ENCODE assay signal across 9 cellular contexts in the genomic region with DNA sequence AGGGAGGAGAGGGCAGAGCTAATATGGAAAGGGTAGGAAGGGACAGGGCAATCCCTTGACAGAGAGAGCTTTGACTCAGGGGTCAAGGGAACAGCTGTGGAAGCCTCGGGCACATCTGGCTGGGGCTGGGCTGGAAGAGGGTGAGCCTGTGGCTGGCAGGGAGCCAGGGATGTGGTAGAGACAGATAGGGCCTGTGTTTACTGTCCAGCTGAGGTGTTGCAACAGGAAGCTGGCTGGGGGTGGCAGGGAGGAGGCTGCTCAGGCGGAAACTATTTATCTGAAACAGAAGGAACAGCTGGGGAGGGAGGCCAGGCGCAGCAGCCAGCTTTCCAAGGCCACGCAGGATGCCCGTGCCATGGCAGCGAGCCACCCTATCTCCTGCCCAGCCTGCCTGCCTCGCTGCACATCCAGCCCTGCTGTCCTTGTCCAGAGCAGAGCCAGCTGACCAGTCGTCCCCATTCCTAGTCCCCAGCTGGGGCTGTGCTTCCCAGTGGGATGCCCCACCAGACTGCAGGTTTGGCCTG.
DNase-seq lines count a peak whose midpoint lies in the region; ATAC-seq and TF ChIP-seq lines count a peak whose summit lies in the region.
"Had no signal": no experiment of that assay in that cellular context is flagged by ENCODE, and none has a peak within 500 bp of the region (broad histone marks: within the 10 kb centered on the region; RNA-seq: fewer than 3 reads in every experiment).

No MANE protein-coding gene starts in this region.

- ATAC-seq in lung (ENCODE audit: insufficient read depth, low FRiP score) = peak; percentile 48
- ATAC-seq in effector memory CD8-positive, alpha-beta T cell (replicated peaks) = no peak

- POLR2A ChIA-PET in activated CD4-positive, alpha-beta memory T cell treated with anti-CD3 and anti-CD28 coated beads for 36 hours (lab: Charles Lee) = no interaction called here

- no peak overlapping the region for H3K4me3 Mint-ChIP-seq in effector memory CD8-positive, alpha-beta T cell
- no peak overlapping the region for H3K4me3 Mint-ChIP-seq in activated CD4-positive, alpha-beta memory T cell treated with anti-CD3 and anti-CD28 coated beads for 36 hours

- CTCF ChIA-PET in activated CD4-positive, alpha-beta memory T cell treated with anti-CD3 and anti-CD28 coated beads for 36 hours (lab: Charles Lee) = interaction anchor here (1.0 kb wide), 1 partner anchor 41 kb away, joined by 3 read pairs; no protein-coding TSS in a partner anchor

- no peak overlapping the region for H3K27ac Mint-ChIP-seq in effector memory CD8-positive, alpha-beta T cell
- H3K27ac Mint-ChIP-seq in activated CD4-positive, alpha-beta memory T cell treated with anti-CD3 and anti-CD28 coated beads for 36 hours = no peak overlapping the region

- H3K4me1 ChIP-seq in lung (ENCODE audit: control insufficient read depth in 2 of 2, insufficient read depth in 2 of 2, low read length in 2 of 2) = peaks cover 0 to 25% of the 10 kb centered on the region in 2 donors

- peaks cover 13 to 26% of the 10 kb centered on the region in 2 donors for H3K27me3 Mint-ChIP-seq in effector memory CD8-positive, alpha-beta T cell
- no peaks in the 10 kb centered on the region for H3K27me3 Mint-ChIP-seq in activated CD4-positive, alpha-beta memory T cell treated with anti-CD3 and anti-CD28 coated beads for 36 hours

- no peaks in the 10 kb centered on the region for H3K36me3 Mint-ChIP-seq in effector memory CD8-positive, alpha-beta T cell (ENCODE audit: insufficient read depth)
- no peaks in the 10 kb centered on the region for H3K36me3 Mint-ChIP-seq in activated CD4-positive, alpha-beta memory T cell treated with anti-CD3 and anti-CD28 coated beads for 36 hours

- no peaks in the 10 kb centered on the region for H3K4me1 Mint-ChIP-seq in effector memory CD8-positive, alpha-beta T cell (ENCODE audit: low read depth in 2 of 2)
- no peaks in the 10 kb centered on the region for H3K4me1 Mint-ChIP-seq in activated CD4-positive, alpha-beta memory T cell treated with anti-CD3 and anti-CD28 coated beads for 36 hours (ENCODE audit: low read depth)

- no peak overlapping the region for H3K4me3 ChIP-seq in choroid plexus epithelial cell (ENCODE audit: low read depth, low read length)
- no peak overlapping the region for H3K4me3 ChIP-seq in lung
- H3K4me3 ChIP-seq: ascending aorta had no signal

- TF ChIP-seq CTCF in choroid plexus epithelial cell (conservative IDR thresholded peaks at IDR 0.05; ENCODE audit: low read depth, low read length) (no peak), lung (IDR thresholded peaks at IDR 0.05; ENCODE audit: control extremely low read depth, extremely low read depth) (no peak)

- no peaks in the 10 kb centered on the region for H3K36me3 ChIP-seq in lung (ENCODE audit: control insufficient read depth in 2 of 2, insufficient read depth in 2 of 2, low read length in 2 of 2)
- H3K36me3 ChIP-seq: ascending aorta had no signal

- intact Hi-C loops in activated CD4-positive, alpha-beta memory T cell treated with anti-CD3 and anti-CD28 coated beads for 36 hours (cut with micrococcal nuclease) = no loop called here

- DNase-seq in DMS53 treated with DMSO at 0.1 percent for 48 hours (lab: John Stamatoyannopoulos, UW; ENCODE audit: unreplicated experiment) (peak; percentile 32), NCI-H446 treated with DMSO at 0.1 percent for 48 hours (lab: John Stamatoyannopoulos, UW) (peak; percentile 38), choroid plexus epithelial cell (ENCODE audit: low read depth) (peak; percentile 95), lung (ENCODE audit: low spot score) (peak; percentile 68), 8988T (no peak)
- no peak for DNase-seq in effector memory CD8-positive, alpha-beta T cell
- DNase-seq in activated CD4-positive, alpha-beta memory T cell treated with anti-CD3 and anti-CD28 coated beads for 36 hours = no peak
- DNase-seq in stimulated activated CD4-positive, alpha-beta T cell treated with anti-CD3 and anti-CD28 coated beads, Interleukin-2, amount 100 ng/mL, for 48 hours = no peak

- 28 to 34% methylated on average over 8 of the region's 8 CpGs for WGBS in lung, 2 donors

- peaks cover 0 to 3% of the 10 kb centered on the region in 2 donors for H3K9me3 ChIP-seq in lung (ENCODE audit: control insufficient read depth in 2 of 2, insufficient read depth in 1 of 2, low read length in 1 of 2)
- H3K9me3 ChIP-seq: ascending aorta had no signal

- no peaks in the 10 kb centered on the region for H3K27me3 ChIP-seq in lung (ENCODE audit: control insufficient read depth, insufficient read depth)
- H3K27me3 ChIP-seq: ascending aorta had no signal

- H3K27ac ChIP-seq in lung (ENCODE audit: low read depth in 1 of 2, low read length in 1 of 2) = no peak overlapping the region

- no peaks in the 10 kb centered on the region for H3K9me3 Mint-ChIP-seq in effector memory CD8-positive, alpha-beta T cell
- no peaks in the 10 kb centered on the region for H3K9me3 Mint-ChIP-seq in activated CD4-positive, alpha-beta memory T cell treated with anti-CD3 and anti-CD28 coated beads for 36 hours

Comparison
In these comparisons a context has a peak if more than half of its experiments do, and no peak if none do; other contexts are left out.
1. DNase-seq: peak in DMS53 treated with DMSO at 0.1 percent for 48 hours (single experiment), NCI-H446 treated with DMSO at 0.1 percent for 48 hours (single experiment), choroid plexus epithelial cell (single experiment) and lung (single experiment); none in 8988T (single experiment), effector memory CD8-positive, alpha-beta T cell (0 of 3), activated CD4-positive, alpha-beta memory T cell treated with anti-CD3 and anti-CD28 coated beads for 36 hours (single experiment) and stimulated activated CD4-positive, alpha-beta T cell treated with anti-CD3 and anti-CD28 coated beads, Interleukin-2, amount 100 ng/mL, for 48 hours (0 of 2).